Comparison of ENCODE assay signal across 32 cellular contexts in genomic region chr3:149850787-149851582, GRCh38. TPM values are rescaled to one million over a fixed set of nuclear protein-coding genes. Genes with fewer than 3 reads are reported as not detected.
DNase-seq lines count a peak whose midpoint lies in the region; ATAC-seq, FAIRE-seq and TF ChIP-seq lines count a peak whose summit lies in the region.
"Had no signal": no experiment of that assay in that cellular context is flagged by ENCODE, and none has a peak within 500 bp of the region (broad histone marks: within the 10 kb centered on the region; RNA-seq: fewer than 3 reads in every experiment).

No MANE protein-coding gene starts in this region.

- TF ChIP-seq RAD21 in GM12878 (IDR thresholded peaks at IDR 0.05; ENCODE audit: insufficient read depth, low read depth, low read length): no peak

- H3K27ac ChIP-seq in GM12878 (ENCODE audit: control insufficient read depth, insufficient read depth) (no peak overlapping the region), neuronal stem cell (replicated peaks; ENCODE audit: low read length) (no peak overlapping the region)
- H3K27ac ChIP-seq: BLaER1 treated with 17β-estradiol and CSF1 and Interleukin-3, amounts not matched to agents 10 nM and 100 nM; gastroesophageal sphincter; HL-60; RWPE1; SK-N-MC; tibial nerve had no signal

- no peak overlapping the region for H3K4ac ChIP-seq in neuronal stem cell (ENCODE audit: low read length)

- H3K9me3 ChIP-seq in GM12878 (replicated peaks; ENCODE audit: control insufficient read depth, insufficient read depth, low read length): no peaks in the 10 kb centered on the region; the same call in 2 of the 3 replicates
- H3K9me3 ChIP-seq in neuronal stem cell (replicated peaks in 1 of 2; ENCODE audit: control insufficient read depth in 2 of 2, insufficient read depth in 1 of 2, low read depth in 1 of 2, low read length in 2 of 2): no peaks in the 10 kb centered on the region
- H3K9me3 ChIP-seq: gastroesophageal sphincter, tibial nerve had no signal

- H3K4me2 ChIP-seq in GM12878 (ENCODE audit: control insufficient read depth, insufficient read depth) (no peak overlapping the region), neuronal stem cell (ENCODE audit: insufficient read depth, low read length, poor library complexity, severe bottlenecking) (no peak overlapping the region)
- H3K4me2 ChIP-seq: GM23338 had no signal

- no peak overlapping the region for H2BK5ac ChIP-seq in neuronal stem cell (ENCODE audit: low read length)

- no TSS peak for BruUV-seq in GM12878 (replicated peaks; lab: Mats Ljungman, UMichigan)

- peak; percentile 37 for ATAC-seq in Right ventricle myocardium inferior
- no peak for ATAC-seq in GM12878
- no peak for ATAC-seq in GM19324 (IDR thresholded peaks at IDR 0.05; ENCODE audit: low FRiP score, unreplicated experiment)
- ATAC-seq: activated CD4-positive, alpha-beta T cell treated with anti-CD3 and anti-CD28 coated beads for 36 hours; activated CD8-positive, alpha-beta T cell treated with anti-CD3 and anti-CD28 coated beads, Interleukin-2, amount 10 ng/mL, durations not matched to agents 7 days and 5 days; gastroesophageal sphincter; GM23338; left lobe of liver; naive thymus-derived CD4-positive, alpha-beta T cell; T-helper 17 cell had no signal

- H3K9ac ChIP-seq in GM12878 (ENCODE audit: control insufficient read depth, insufficient read depth, low read length) (no peak overlapping the region), neuronal stem cell (ENCODE audit: low read depth, low read length, poor library complexity) (no peak overlapping the region)
- H3K9ac ChIP-seq: BLaER1 treated with 17β-estradiol and CSF1 and Interleukin-3, amounts not matched to agents 10 nM and 100 nM had no signal

- H4K20me1 ChIP-seq in GM12878 (ENCODE audit: control insufficient read depth, insufficient read depth): peaks cover 3% of the 10 kb centered on the region; the same call in 1 of the 2 replicates

- no peak overlapping the region for H2BK15ac ChIP-seq in neuronal stem cell (ENCODE audit: low read length)

- H2BK120ac ChIP-seq in neuronal stem cell (ENCODE audit: low read depth, low read length): no peak overlapping the region

- H3K14ac ChIP-seq in neuronal stem cell (ENCODE audit: low read length): no peak overlapping the region

- H3K79me2 ChIP-seq in GM12878 (ENCODE audit: control insufficient read depth, insufficient read depth, low read length): peaks cover 2% of the 10 kb centered on the region; the same call in 1 of the 2 replicates

- H3K4me3 ChIP-seq in GM12878 (no peak overlapping the region), neuronal stem cell (ENCODE audit: low read length in 2 of 2) (no peak overlapping the region)
- H3K4me3 ChIP-seq: BLaER1 treated with 17β-estradiol and CSF1 and Interleukin-3, amounts not matched to agents 10 nM and 100 nM; gastroesophageal sphincter; GM23338; SK-N-MC; tibial nerve had no signal

- H3K27me3 ChIP-seq in GM12878 (replicated peaks in 1 of 2; ENCODE audit: control insufficient read depth in 2 of 2, insufficient read depth in 2 of 2, low read length in 1 of 2) (no peaks in the 10 kb centered on the region), neuronal stem cell (ENCODE audit: control insufficient read depth in 3 of 3, insufficient read depth in 3 of 3, low read depth in 1 of 3, low read length in 3 of 3) (no peaks in the 10 kb centered on the region)
- H3K27me3 ChIP-seq: BLaER1 treated with 17β-estradiol and CSF1 and Interleukin-3, amounts not matched to agents 10 nM and 100 nM; gastroesophageal sphincter; tibial nerve had no signal

- no peak overlapping the region for H2BK12ac ChIP-seq in neuronal stem cell (ENCODE audit: low read length)

- H3K4me1 ChIP-seq in GM12878 (ENCODE audit: control insufficient read depth, insufficient read depth, low read length) (no peaks in the 10 kb centered on the region), neuronal stem cell (ENCODE audit: control insufficient read depth in 2 of 2, insufficient read depth in 1 of 2, low read depth in 1 of 2, low read length in 2 of 2) (peaks cover 0 to 2% of the 10 kb centered on the region in 2 donors)

- no peak overlapping the region for H3K18ac ChIP-seq in neuronal stem cell (ENCODE audit: low read length)

- no peak for TF ChIP-seq CTCF in GM12878 (IDR thresholded peaks at IDR 0.05 in 2 of 3, conservative IDR thresholded peaks at IDR 0.05 in 1 of 3; ENCODE audit: control insufficient read depth in 2 of 3, extremely low read depth in 1 of 3, insufficient read depth in 1 of 3, low read depth in 3 of 3, low read length in 3 of 3)

- WGBS in GM12878 (ENCODE audit: insufficient coverage, insufficient replicate concordance, low lambda C conversion rate, missing lambda C conversion rate): 98% methylated on average over 6 of the region's 6 CpGs
- WGBS in neuronal stem cell (ENCODE audit: extremely low coverage in 2 of 2, insufficient read length in 2 of 2, insufficient replicate concordance in 1 of 2), 2 donors: 100% methylated on average over 1 of the region's 6 CpGs

- H2AFZ ChIP-seq in GM12878 (ENCODE audit: control insufficient read depth, low read depth, low read length) (no peak overlapping the region), neuronal stem cell (ENCODE audit: low read length) (no peak overlapping the region)
- H2AFZ ChIP-seq: GM23338 had no signal

- TF ChIP-seq EP300 in GM12878 (IDR thresholded peaks at IDR 0.05; ENCODE audit: borderline replicate concordance in 1 of 2, control insufficient read depth in 1 of 2, low read depth in 2 of 2, low read length in 2 of 2): no peak

- CTCF ChIA-PET in GM12878 (lab: Yijun Ruan, JAX): interaction anchor here (2.6 kb wide), 1 partner anchor 43 kb away, joined by 10 read pairs; no protein-coding TSS in a partner anchor

- in situ Hi-C loops in GM12878 (cut with MboI): no loop called here

- DNase-seq in Right ventricle myocardium inferior (ENCODE audit: missing footprints) (no peak), cardiac septum (ENCODE audit: low spot score) (no peak), HTR-8/SVneo (ENCODE audit: insufficient read length, low spot score) (no peak), GM12878 (ENCODE audit: low read depth, low spot score) (no peak), neuronal stem cell (ENCODE audit: low spot score) (no peak), H4 (ENCODE audit: low spot score) (no peak)
- no peak for DNase-seq in stimulated activated CD4-positive, alpha-beta T cell treated with anti-CD3 and anti-CD28 coated beads, Interleukin-4, amount 100 ng/mL, for 4 hours
- DNase-seq: activated CD4-positive, alpha-beta T cell treated with anti-CD3 and anti-CD28 coated beads for 36 hours; activated CD8-positive, alpha-beta T cell treated with anti-CD3 and anti-CD28 coated beads, Interleukin-2, amount 10 ng/mL, durations not matched to agents 7 days and 5 days; activated effector memory CD4-positive, alpha-beta T cell treated with anti-CD3 and anti-CD28 coated beads, Interleukin-2, amount 50 U/mL, for 16 hours; activated naive CD8-positive, alpha-beta T cell treated with anti-CD3 and anti-CD28 coated beads, Interleukin-2, amount 10 ng/mL, durations not matched to agents 7 days and 5 days; activated T-cell treated with anti-CD3 and anti-CD28 coated beads for 4 hours; hypothalamus; Karpas-422; naive thymus-derived CD4-positive, alpha-beta T cell; NCI-H1930; NCI-H526 treated with DMSO at 0.1 percent for 48 hours; retina; stimulated activated CD4-positive, alpha-beta T cell treated with anti-CD3 and anti-CD28 coated beads, Interleukin-2, amount 100 ng/mL, for 24 hours; T-helper 17 cell had no signal

- H3K36me3 ChIP-seq in GM12878 (ENCODE audit: control insufficient read depth in 2 of 2, insufficient read depth in 2 of 2, low read length in 1 of 2): peaks cover 0 to 20% of the 10 kb centered on the region in 2 experiments
- H3K36me3 ChIP-seq in neuronal stem cell (replicated peaks in 1 of 2; ENCODE audit: control insufficient read depth in 2 of 2, insufficient read depth in 2 of 2, low read length in 2 of 2): peaks cover 7 to 33% of the 10 kb centered on the region in 2 donors

- no peak overlapping the region for H2AK5ac ChIP-seq in neuronal stem cell (ENCODE audit: low read depth, low read length)

- TF ChIP-seq POLR2A in GM12878 (IDR thresholded peaks at IDR 0.05; ENCODE audit: low read depth, low read length): no peak

- H3K23ac ChIP-seq in neuronal stem cell (ENCODE audit: low read depth, low read length, poor library complexity): no peak overlapping the region

- SMC1A ChIA-PET in GM12878 (lab: Charles Lee; ENCODE audit: uncharacterized antibody, unreplicated experiment): no interaction called here

- intact Hi-C loops in Right ventricle myocardium inferior (cut with DNase I) (no loop called here), cardiac septum (cut with DNase I) (no loop called here), GM12878 (cut with micrococcal nuclease; ENCODE audit: unreplicated experiment) (no loop called here)

- POLR2A ChIA-PET in GM12878 (lab: Charles Lee): no interaction called here

- RAD21 ChIA-PET in GM12878 (lab: Charles Lee; ENCODE audit: unreplicated experiment): no interaction called here

- H3K79me1 ChIP-seq in neuronal stem cell (ENCODE audit: low read depth, low read length): no peaks in the 10 kb centered on the region

- H4K8ac ChIP-seq in neuronal stem cell (ENCODE audit: low read depth, low read length): no peak overlapping the region

- peak; percentile 83 for FAIRE-seq in HTR-8/SVneo (lab: Jason Lieb, UNC)
- FAIRE-seq in GM12878 (lab: Jason Lieb, UNC): peak; percentile 62
- FAIRE-seq: astrocyte had no signal

- peak overlapping the region; percentile 9 for H4K91ac ChIP-seq in neuronal stem cell (ENCODE audit: low read depth, low read length, poor library complexity)

RNA-seq across cellular contexts. Expression of gene RNF13, which starts 38.0 kb away (rescaled TPM):
- total RNA-seq in Right ventricle myocardium inferior: 45.5 TPM
- total RNA-seq in cardiac septum: 46.6 TPM
- total RNA-seq in GM12878 (2013; cell fraction: nucleolus; rRNA removed): 75.3 and 82.0 TPM in 2 replicates
- total RNA-seq in GM12878 (2014; rRNA removed): 31.3 and 32.3 TPM in 2 replicates
- 34.6 and 37.8 TPM in 2 replicates for total RNA-seq in GM12878 (2014; rRNA removed; fragmentation: Illumina TruSeq; extraction: Trizol)
- total RNA-seq in GM12878 (2021): 22.3 and 24.8 TPM in 2 replicates
- polyA plus RNA-seq in GM12878 (2011; ENCODE audit: low read depth): 21.5 TPM
- 45.9 and 80.0 TPM in 2 replicates for polyA plus RNA-seq in GM12878 (2011; rRNA removed)
- polyA plus RNA-seq in GM12878 (2011; cell fraction: cytosol; rRNA removed): 19.5 and 21.2 TPM in 2 replicates
- polyA plus RNA-seq in GM12878 (2011; cell fraction: nucleus; rRNA removed): 17.0 and 24.9 TPM in 2 replicates
- 21.9 and 26.5 TPM in 2 replicates for polyA plus RNA-seq in GM12878 (2012)
- polyA plus RNA-seq in GM12878 (2014; fragmentation: Illumina TruSeq; extraction: Trizol): 27.2 and 35.5 TPM in 2 replicates
- polyA plus RNA-seq in GM12878 (2014; fragmentation: Nextera tagmentation; extraction: Ambion mirVana): 10 to 100 TPM; 38.7 to 45.9 TPM
- 12.2 and 18.9 TPM in 2 replicates for polyA plus RNA-seq in GM12878 (2014; rRNA removed)
- 10 to 100 TPM; 54.9 to 73.4 TPM for polyA plus RNA-seq in GM12878 (2016; fragmentation: Nextera tagmentation; extraction: Ambion mirVana)
- polyA minus RNA-seq in GM12878 (2011; rRNA and poly(A)+ RNA removed): 53.6 and 67.8 TPM in 2 replicates
- 25.3 and 29.0 TPM in 2 replicates for polyA minus RNA-seq in GM12878 (2011; cell fraction: cytosol; rRNA and poly(A)+ RNA removed)
- 40.5 and 58.5 TPM in 2 replicates for polyA minus RNA-seq in GM12878 (2011; cell fraction: nucleus; rRNA and poly(A)+ RNA removed)
- 31.8 TPM for polyA plus RNA-seq in neuronal stem cell (2013, experiment 1 of 2)
- 32.2 TPM for polyA plus RNA-seq in neuronal stem cell (2013, experiment 2 of 2)
- 42.3 and 72.7 TPM in 2 replicates for total RNA-seq in H4 (2014; rRNA removed; shearing (Covaris generic))

RNA-seq across cellular contexts. Expression of gene ANKUB1, which starts 58.6 kb away (rescaled TPM):
- total RNA-seq in Right ventricle myocardium inferior (not detected), cardiac septum (not detected), GM12878 (2014; rRNA removed) (not detected in 2 replicates), GM12878 (2014; rRNA removed; fragmentation: Illumina TruSeq; extraction: Trizol) (not detected in 2 replicates), GM12878 (2021) (not detected in 2 replicates)
- not detected in 2 replicates for total RNA-seq in GM12878 (2013; cell fraction: nucleolus; rRNA removed)
- not detected for polyA plus RNA-seq in GM12878 (2011; ENCODE audit: low read depth)
- polyA plus RNA-seq in GM12878 (2011; rRNA removed) (0.08 TPM in 1 of 2 replicates, not detected in the other), GM12878 (2014; fragmentation: Illumina TruSeq; extraction: Trizol) (not detected in 2 replicates), GM12878 (2014; fragmentation: Nextera tagmentation; extraction: Ambion mirVana) (not detected), GM12878 (2014; rRNA removed) (not detected in 2 replicates), GM12878 (2016; fragmentation: Nextera tagmentation; extraction: Ambion mirVana) (not detected)
- not detected in 2 replicates for polyA plus RNA-seq in GM12878 (2011; cell fraction: cytosol; rRNA removed)
- polyA plus RNA-seq in GM12878 (2011; cell fraction: nucleus; rRNA removed): not detected in 2 replicates
- not detected in 2 replicates for polyA plus RNA-seq in GM12878 (2012)
- polyA minus RNA-seq in GM12878 (2011; rRNA and poly(A)+ RNA removed): not detected in 2 replicates
- polyA minus RNA-seq in GM12878 (2011; cell fraction: cytosol; rRNA and poly(A)+ RNA removed): not detected in 2 replicates
- not detected in 2 replicates for polyA minus RNA-seq in GM12878 (2011; cell fraction: nucleus; rRNA and poly(A)+ RNA removed)
- not detected for polyA plus RNA-seq in neuronal stem cell (2013, experiment 1 of 2)
- not detected for polyA plus RNA-seq in neuronal stem cell (2013, experiment 2 of 2)
- total RNA-seq in H4 (2014; rRNA removed; shearing (Covaris generic)): not detected in 2 replicates
- total RNA-seq: activated CD4-positive, alpha-beta T cell treated with anti-CD3 and anti-CD28 coated beads for 36 hours; activated CD8-positive, alpha-beta T cell treated with anti-CD3 and anti-CD28 coated beads, Interleukin-2, amount 10 ng/mL, durations not matched to agents 7 days and 5 days; activated naive CD8-positive, alpha-beta T cell treated with anti-CD3 and anti-CD28 coated beads, Interleukin-2, amount 10 ng/mL, durations not matched to agents 7 days and 5 days; astrocyte; dermis microvascular lymphatic vessel endothelial cell; gastroesophageal sphincter; GM23338; left lobe of liver; naive thymus-derived CD4-positive, alpha-beta T cell; osteocyte; T-helper 17 cell had no signal
- polyA plus RNA-seq: GM23338; naive thymus-derived CD4-positive, alpha-beta T cell had no signal
